ENCODE assay signal across 8 cellular contexts in the genomic region with DNA sequence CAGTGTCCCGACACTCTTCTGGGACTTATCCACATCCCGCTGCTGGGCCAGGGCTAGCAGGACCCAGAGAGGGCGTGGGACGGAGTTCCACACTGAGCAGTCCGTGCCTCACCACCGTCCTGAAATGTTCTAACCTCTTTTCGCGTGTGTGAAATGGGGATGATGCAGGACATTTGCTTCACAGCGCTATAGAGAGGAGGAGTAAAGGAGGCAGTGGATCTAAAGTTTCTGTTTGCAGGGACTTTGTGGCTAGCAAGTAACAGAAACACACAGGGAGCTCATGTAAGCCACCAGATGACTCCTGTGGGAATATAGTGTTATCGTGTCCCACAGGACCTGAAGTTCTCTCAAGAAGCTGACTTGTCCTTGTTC. TPM values are rescaled to one million over a fixed set of nuclear protein-coding genes. Genes with fewer than 3 reads are reported as not detected.
A peak's percentile ranks its signal among the peaks of the same experiment; 100 is the strongest.
DNase-seq lines count a peak whose midpoint lies in the region; ATAC-seq, FAIRE-seq and TF ChIP-seq lines count a peak whose summit lies in the region.

No MANE protein-coding gene starts in this region.

- CTCF ChIA-PET in endothelial cell of umbilical vein (lab: Charles Lee): interaction anchor here (1.0 to 1.7 kb wide), 5 partner anchors 9 to 107 kb away, joined by 3 to 5 read pairs (median 3); partner anchors contain the start of gene SLC4A11

- H3K4me2 ChIP-seq in endothelial cell of umbilical vein (ENCODE audit: insufficient read depth, low read length): peak overlapping the region; percentile 89

- H3K9ac ChIP-seq in endothelial cell of umbilical vein (replicated peaks; ENCODE audit: extremely low read depth, insufficient read depth, low read length): peak overlapping the region; percentile 70

- ATAC-seq in GM19463 (IDR thresholded peaks at IDR 0.05; ENCODE audit: unreplicated experiment) (peak; percentile 17), naive B cell (ENCODE audit: low read depth in 2 of 2) (peak; percentile 11 to 14), HG03442 (IDR thresholded peaks at IDR 0.05; ENCODE audit: unreplicated experiment) (no peak), GM21390 (IDR thresholded peaks at IDR 0.05; ENCODE audit: unreplicated experiment) (no peak)

- H3K9me1 ChIP-seq in endothelial cell of umbilical vein (replicated peaks; ENCODE audit: control insufficient read depth, extremely low read depth, insufficient read depth, low read length): no peaks in the 10 kb centered on the region

- H3K36me3 Mint-ChIP-seq in naive B cell: peaks cover 8 to 21% of the 10 kb centered on the region in 2 donors

- peak overlapping the region; percentile 87 for H2AFZ ChIP-seq in endothelial cell of umbilical vein (ENCODE audit: low read depth, low read length)

- H3K36me3 ChIP-seq in endothelial cell of umbilical vein (ENCODE audit: control insufficient read depth in 2 of 2, extremely low read depth in 1 of 2, insufficient read depth in 2 of 2, low read length in 2 of 2): peaks cover 0 to 3% of the 10 kb centered on the region in 2 experiments

- H3K4me1 Mint-ChIP-seq in naive B cell: peaks cover 13 to 37% (median 30%) of the 10 kb centered on the region in 3 donors

- dilution Hi-C loops in endothelial cell of umbilical vein (cut with MboI; ENCODE audit: extremely low pct_ligation_motif_present, low sequenced_read_pairs): no loop called here

- H3K27ac Mint-ChIP-seq in naive B cell: peak overlapping the region in 5 of 6 donors; percentile 54 to 99 (median 96)

- peak overlapping the region; percentile 67 to 75 (median 68) for H3K4me3 ChIP-seq in endothelial cell of umbilical vein (replicated peaks in 1 of 3; ENCODE audit: insufficient read depth in 1 of 3, low read depth in 1 of 3, low read length in 3 of 3)

- peaks cover 24% of the 10 kb centered on the region for H3K79me2 ChIP-seq in endothelial cell of umbilical vein (ENCODE audit: control insufficient read depth, insufficient read depth, low read length)

- POLR2A ChIA-PET in endothelial cell of umbilical vein (lab: Charles Lee): no interaction called here

- peak; percentile 75 for FAIRE-seq in endothelial cell of umbilical vein (lab: Jason Lieb, UNC)

- peak overlapping the region; percentile 34 for H3K27ac ChIP-seq in endothelial cell of umbilical vein (ENCODE audit: insufficient read depth, low read depth, low read length)

- DNase-seq in RKO (ENCODE audit: low spot score) (peak; percentile 58), endothelial cell of umbilical vein (ENCODE audit: low read depth, low spot score) (peak; percentile 33), naive B cell (no peak), NCI-H1105 treated with DMSO at 0.1 percent for 48 hours (lab: John Stamatoyannopoulos, UW) (no peak), OCI-M2 (lab: John Stamatoyannopoulos, UW; ENCODE audit: unreplicated experiment) (no peak)

- H3K9me3 Mint-ChIP-seq in naive B cell: no peaks in the 10 kb centered on the region

- no peaks in the 10 kb centered on the region for H3K27me3 Mint-ChIP-seq in naive B cell

- no peak for TF ChIP-seq POLR2A in endothelial cell of umbilical vein (IDR thresholded peaks at IDR 0.05; ENCODE audit: low read depth, low read length)

- intact Hi-C loops in endothelial cell of umbilical vein (cut with micrococcal nuclease): loop anchor here (10.0 kb wide), 1 partner anchor 265 kb away; the partner anchor contains the start of gene ATRN

- H3K4me1 ChIP-seq in endothelial cell of umbilical vein (ENCODE audit: control insufficient read depth, extremely low read depth, insufficient read depth, low read length): peaks cover 14% of the 10 kb centered on the region

- TF ChIP-seq CTCF in endothelial cell of umbilical vein (IDR thresholded peaks at IDR 0.05; ENCODE audit: extremely low read depth in 1 of 2, insufficient read depth in 1 of 2, low read depth in 1 of 2, low read length in 2 of 2): no peak

- peak overlapping the region; percentile 86 to 100 (median 96) for H3K4me3 Mint-ChIP-seq in naive B cell

- H4K20me1 ChIP-seq in endothelial cell of umbilical vein (replicated peaks; ENCODE audit: control insufficient read depth, extremely low read depth, insufficient read depth, low read length): no peaks in the 10 kb centered on the region

- no peaks in the 10 kb centered on the region for H3K27me3 ChIP-seq in endothelial cell of umbilical vein (ENCODE audit: control insufficient read depth in 2 of 2, insufficient read depth in 2 of 2, low read length in 2 of 2)

- no peaks in the 10 kb centered on the region for H3K9me3 ChIP-seq in endothelial cell of umbilical vein (replicated peaks; ENCODE audit: control insufficient read depth, insufficient read depth, low read length)

- BruUV-seq in endothelial cell of umbilical vein (replicated peaks; lab: Mats Ljungman, UMichigan): no TSS peak

TF ChIP-seq in endothelial cell of umbilical vein, 7 proteins besides CTCF, POLR2A, EP300 and RAD21:
- no peak for TF ChIP-seq EZH2 (IDR thresholded peaks at IDR 0.05; ENCODE audit: borderline replicate concordance, low read depth, low read length, severe bottlenecking)
- no peak for TF ChIP-seq POLR2AphosphoS5 (IDR thresholded peaks at IDR 0.05; ENCODE audit: insufficient read depth, low read depth, low read length)
- TF ChIP-seq JUN (IDR thresholded peaks at IDR 0.05; ENCODE audit: borderline replicate concordance, insufficient read depth, insufficient read length, low read depth): no peak
TF ChIP-seq in endothelial cell of umbilical vein: peak in this region for 0.

RNA-seq across cellular contexts. Expression of gene ITPA, which starts 0.6 kb away (rescaled TPM):
- 59.8 and 65.0 TPM in 2 replicates for total RNA-seq in endothelial cell of umbilical vein
- 43.2 and 50.7 TPM in 2 replicates for polyA plus RNA-seq in endothelial cell of umbilical vein
- polyA plus RNA-seq in endothelial cell of umbilical vein (2011; cell fraction: cytosol; rRNA removed): 31.2 and 39.2 TPM in 2 replicates
- 40.3 and 41.2 TPM in 2 replicates for polyA plus RNA-seq in endothelial cell of umbilical vein (2011; cell fraction: nucleus; rRNA removed)
- polyA plus RNA-seq in endothelial cell of umbilical vein (2012): 35.4 and 38.2 TPM in 2 replicates
- polyA minus RNA-seq in endothelial cell of umbilical vein: 7.1 and 9.8 TPM in 2 replicates
- 18.7 TPM for polyA minus RNA-seq in endothelial cell of umbilical vein (2011; cell fraction: cytosol; rRNA and poly(A)+ RNA removed)
- polyA minus RNA-seq in endothelial cell of umbilical vein (2011; cell fraction: nucleus; rRNA and poly(A)+ RNA removed): 6.5 and 9.9 TPM in 2 replicates
- polyA plus RNA-seq in naive B cell (ENCODE audit: low read depth in 6 of 6): 10 to 100 TPM; 49.1 to 89.5 (median 75.0) TPM

RNA-seq across cellular contexts. Expression of gene DDRGK1, which starts 5.5 kb away (rescaled TPM):
- 52.2 and 54.0 TPM in 2 replicates for total RNA-seq in endothelial cell of umbilical vein
- polyA plus RNA-seq in endothelial cell of umbilical vein: 41.7 and 48.5 TPM in 2 replicates
- 47.7 and 48.4 TPM in 2 replicates for polyA plus RNA-seq in endothelial cell of umbilical vein (2011; cell fraction: cytosol; rRNA removed)
- polyA plus RNA-seq in endothelial cell of umbilical vein (2011; cell fraction: nucleus; rRNA removed): 39.7 and 60.0 TPM in 2 replicates
- 31.0 and 46.7 TPM in 2 replicates for polyA plus RNA-seq in endothelial cell of umbilical vein (2012)
- polyA minus RNA-seq in endothelial cell of umbilical vein: 30.4 and 30.5 TPM in 2 replicates
- polyA minus RNA-seq in endothelial cell of umbilical vein (2011; cell fraction: cytosol; rRNA and poly(A)+ RNA removed): 16.7 TPM
- polyA minus RNA-seq in endothelial cell of umbilical vein (2011; cell fraction: nucleus; rRNA and poly(A)+ RNA removed): 10.5 and 12.9 TPM in 2 replicates
- polyA plus RNA-seq in naive B cell (ENCODE audit: low read depth in 6 of 6): 10 to 100 TPM; 33.3 to 51.0 (median 38.3) TPM

RNA-seq across cellular contexts. Expression of gene SLC4A11, which starts 29.1 kb away (rescaled TPM):
- 10.2 and 15.5 TPM in 2 replicates for total RNA-seq in endothelial cell of umbilical vein
- polyA plus RNA-seq in endothelial cell of umbilical vein: 5.7 and 6.1 TPM in 2 replicates
- 3.2 and 3.4 TPM in 2 replicates for polyA plus RNA-seq in endothelial cell of umbilical vein (2011; cell fraction: cytosol; rRNA removed)
- 32.5 and 40.0 TPM in 2 replicates for polyA plus RNA-seq in endothelial cell of umbilical vein (2011; cell fraction: nucleus; rRNA removed)
- polyA plus RNA-seq in endothelial cell of umbilical vein (2012): 12.0 and 13.5 TPM in 2 replicates
- 3.7 and 5.0 TPM in 2 replicates for polyA minus RNA-seq in endothelial cell of umbilical vein
- 1.0 TPM for polyA minus RNA-seq in endothelial cell of umbilical vein (2011; cell fraction: cytosol; rRNA and poly(A)+ RNA removed)
- 6.8 and 11.8 TPM in 2 replicates for polyA minus RNA-seq in endothelial cell of umbilical vein (2011; cell fraction: nucleus; rRNA and poly(A)+ RNA removed)
- under 1 TPM in 1 of 6 donors, not detected in 5; 0.17 TPM for polyA plus RNA-seq in naive B cell (ENCODE audit: low read depth in 6 of 6)

RNA-seq across cellular contexts. Expression of gene LZTS3, which starts 36.6 kb away (rescaled TPM):
- 3.6 and 4.5 TPM in 2 replicates for total RNA-seq in endothelial cell of umbilical vein
- 5.7 and 7.3 TPM in 2 replicates for polyA plus RNA-seq in endothelial cell of umbilical vein
- 3.7 and 5.4 TPM in 2 replicates for polyA plus RNA-seq in endothelial cell of umbilical vein (2011; cell fraction: cytosol; rRNA removed)
- polyA plus RNA-seq in endothelial cell of umbilical vein (2011; cell fraction: nucleus; rRNA removed): 7.3 and 9.8 TPM in 2 replicates
- polyA plus RNA-seq in endothelial cell of umbilical vein (2012): 2.2 and 3.5 TPM in 2 replicates
- 5.6 and 7.0 TPM in 2 replicates for polyA minus RNA-seq in endothelial cell of umbilical vein
- polyA minus RNA-seq in endothelial cell of umbilical vein (2011; cell fraction: cytosol; rRNA and poly(A)+ RNA removed): 1.1 TPM
- 2.8 and 3.2 TPM in 2 replicates for polyA minus RNA-seq in endothelial cell of umbilical vein (2011; cell fraction: nucleus; rRNA and poly(A)+ RNA removed)
- 1 to 10 TPM in 2 of 6 donors, under 1 TPM in 4; 0.19 to 1.4 (median 0.56) TPM for polyA plus RNA-seq in naive B cell (ENCODE audit: low read depth in 6 of 6)

RNA-seq across cellular contexts. Expression of gene FASTKD5, which starts 50.3 kb away (rescaled TPM):
- total RNA-seq in endothelial cell of umbilical vein: 15.0 and 15.7 TPM in 2 replicates
- 8.5 and 10.8 TPM in 2 replicates for polyA plus RNA-seq in endothelial cell of umbilical vein
- polyA plus RNA-seq in endothelial cell of umbilical vein (2011; cell fraction: cytosol; rRNA removed): 12.1 and 13.1 TPM in 2 replicates
- 12.3 and 14.8 TPM in 2 replicates for polyA plus RNA-seq in endothelial cell of umbilical vein (2011; cell fraction: nucleus; rRNA removed)
- 16.1 and 17.8 TPM in 2 replicates for polyA plus RNA-seq in endothelial cell of umbilical vein (2012)
- 22.6 and 23.8 TPM in 2 replicates for polyA minus RNA-seq in endothelial cell of umbilical vein
- 13.5 TPM for polyA minus RNA-seq in endothelial cell of umbilical vein (2011; cell fraction: cytosol; rRNA and poly(A)+ RNA removed)
- polyA minus RNA-seq in endothelial cell of umbilical vein (2011; cell fraction: nucleus; rRNA and poly(A)+ RNA removed): 16.9 and 21.4 TPM in 2 replicates
- polyA plus RNA-seq in naive B cell (ENCODE audit: low read depth in 6 of 6): 10 to 100 TPM; 10.8 to 22.6 (median 16.8) TPM

Comparison
In these comparisons a context has a peak if more than half of its experiments do, and no peak if none do; other contexts are left out.
1. ATAC-seq: peak in GM19463 (single experiment) and naive B cell (2 of 2); none in HG03442 (single experiment) and GM21390 (single experiment).
2. DNase-seq: peak in RKO (single experiment) and endothelial cell of umbilical vein (single experiment); none in naive B cell (single experiment), NCI-H1105 treated with DMSO at 0.1 percent for 48 hours (single experiment) and OCI-M2 (single experiment).